Comparison of ENCODE assay signal across 10 cellular contexts in the genomic region with DNA sequence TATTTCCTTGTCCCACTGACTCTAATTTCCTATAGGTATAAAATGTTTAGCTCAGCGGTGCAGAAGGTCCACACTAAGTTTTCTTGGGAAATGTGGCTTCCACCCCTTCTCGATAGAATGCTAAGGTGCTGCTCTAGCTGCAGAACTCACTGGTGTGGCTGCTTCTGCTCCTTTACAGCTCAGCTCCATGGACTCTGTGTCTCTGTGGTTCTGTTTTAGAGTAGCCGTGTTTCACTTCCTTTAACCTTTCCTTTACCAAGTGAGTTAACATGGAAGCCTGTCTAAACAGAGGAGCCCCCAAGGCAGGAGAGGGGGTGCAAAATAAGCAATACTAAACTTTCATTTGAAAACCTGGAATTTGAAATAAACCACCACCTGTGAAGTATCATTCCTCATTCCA.
DNase-seq lines count a peak whose midpoint lies in the region; ATAC-seq and TF ChIP-seq lines count a peak whose summit lies in the region.
"Had no signal": no experiment of that assay in that cellular context is flagged by ENCODE, and none has a peak within 500 bp of the region (broad histone marks: within the 10 kb centered on the region; RNA-seq: fewer than 3 reads in every experiment).

No MANE protein-coding gene starts in this region.

- peak overlapping the region; percentile 78 to 96 (median 90) for H3K27ac Mint-ChIP-seq in immature natural killer cell
- no peak overlapping the region for H3K27ac Mint-ChIP-seq in activated naive CD4-positive, alpha-beta T cell treated with anti-CD3 and anti-CD28 coated beads, Interleukin-2, amount 50 U/mL, for 72 hours

- H3K27ac ChIP-seq in breast epithelium, result peak overlapping the region in 1 of 2 donors; percentile 22
- no peak overlapping the region for H3K27ac ChIP-seq in mammary epithelial cell (ENCODE audit: insufficient read depth, low read depth, low read length)
- H3K27ac ChIP-seq in upper lobe of left lung, result peak overlapping the region in 1 of 4 donors; percentile 4

- TF ChIP-seq POLR2A in breast epithelium (IDR thresholded peaks at IDR 0.05), result no peak
- no peak for TF ChIP-seq POLR2A in upper lobe of left lung (IDR thresholded peaks at IDR 0.05)

- peak in 1 of 2 donors; percentile 34 for ATAC-seq in upper lobe of left lung (ENCODE audit: low FRiP score in 2 of 2)
- ATAC-seq in GM18520 (IDR thresholded peaks at IDR 0.05; ENCODE audit: unreplicated experiment), result no peak
- no peak for ATAC-seq in activated naive CD4-positive, alpha-beta T cell treated with anti-CD3 and anti-CD28 coated beads, Interleukin-2, amount 50 U/mL, for 72 hours

- no peak for DNase-seq in breast epithelium (ENCODE audit: low spot score in 2 of 2)
- DNase-seq in mammary epithelial cell, result no peak
- peak; percentile 6 for DNase-seq in SKM-1 (lab: John Stamatoyannopoulos, UW; ENCODE audit: unreplicated experiment)
- no peak for DNase-seq in immature natural killer cell
- no peak for DNase-seq in upper lobe of left lung
- DNase-seq in NCI-H2107 treated with DMSO at 0.1 percent for 48 hours (lab: John Stamatoyannopoulos, UW; ENCODE audit: unreplicated experiment), result no peak
- DNase-seq in activated naive CD4-positive, alpha-beta T cell treated with anti-CD3 and anti-CD28 coated beads, Interleukin-2, amount 50 U/mL, for 72 hours (ENCODE audit: low spot score in 2 of 2), result no peak
- DNase-seq: cortex of kidney, T-helper 1 cell had no signal

- H3K4me2 ChIP-seq in mammary epithelial cell (ENCODE audit: insufficient read depth, low read depth, low read length), result no peak overlapping the region

- no peaks in the 10 kb centered on the region for H3K9me3 Mint-ChIP-seq in immature natural killer cell
- H3K9me3 Mint-ChIP-seq in activated naive CD4-positive, alpha-beta T cell treated with anti-CD3 and anti-CD28 coated beads, Interleukin-2, amount 50 U/mL, for 72 hours, result no peaks in the 10 kb centered on the region

- WGBS in mammary epithelial cell (ENCODE audit: low coverage, missing lambda C conversion rate), result 95% methylated on average over 3 of the region's 3 CpGs
- WGBS in upper lobe of left lung, 2 donors, result 49 to 61% methylated on average over 3 of the region's 3 CpGs

- no peaks in the 10 kb centered on the region for H3K79me2 ChIP-seq in mammary epithelial cell (ENCODE audit: insufficient read depth, low read length)

- H3K9me3 ChIP-seq in breast epithelium (no peaks in the 10 kb centered on the region), mammary epithelial cell (replicated peaks; ENCODE audit: insufficient read depth, low read length) (no peaks in the 10 kb centered on the region), upper lobe of left lung (no peaks in the 10 kb centered on the region)

- H4K20me1 ChIP-seq in mammary epithelial cell (ENCODE audit: insufficient read depth, low read length), result no peaks in the 10 kb centered on the region

- peak overlapping the region; percentile 88 to 97 (median 96) for H3K4me3 Mint-ChIP-seq in immature natural killer cell

- no peaks in the 10 kb centered on the region for H3K4me1 ChIP-seq in breast epithelium
- no peaks in the 10 kb centered on the region for H3K4me1 ChIP-seq in mammary epithelial cell (ENCODE audit: insufficient read depth, low read length)
- peaks cover 0 to 13% (median 5%) of the 10 kb centered on the region in 4 donors for H3K4me1 ChIP-seq in upper lobe of left lung

- peaks cover 0 to 4% (median 0%) of the 10 kb centered on the region in 3 donors for H3K36me3 Mint-ChIP-seq in immature natural killer cell
- no peaks in the 10 kb centered on the region for H3K36me3 Mint-ChIP-seq in activated naive CD4-positive, alpha-beta T cell treated with anti-CD3 and anti-CD28 coated beads, Interleukin-2, amount 50 U/mL, for 72 hours

- H3K4me1 Mint-ChIP-seq in immature natural killer cell, result peaks cover 56 to 66% of the 10 kb centered on the region in 2 donors

- no peak overlapping the region for H2AFZ ChIP-seq in mammary epithelial cell (ENCODE audit: low read depth, low read length)

- CTCF ChIA-PET in mammary epithelial cell (lab: Charles Lee; ENCODE audit: low non-redundant PET), result no interaction called here

- in situ Hi-C loops in mammary epithelial cell (cut with MboI; ENCODE audit: low sequenced_read_pairs in 2 of 2), result no loop called here

- dilution Hi-C loops in mammary epithelial cell (cut with HindIII; ENCODE audit: low sequenced_read_pairs), result no loop called here

- H3K4me3 ChIP-seq in breast epithelium, result peak overlapping the region in 2 of 3 donors; percentile 33 to 42
- H3K4me3 ChIP-seq in mammary epithelial cell (replicated peaks in 1 of 3; ENCODE audit: insufficient read depth in 1 of 3, low read depth in 2 of 3, low read length in 3 of 3), result no peak overlapping the region
- H3K4me3 ChIP-seq in upper lobe of left lung, result peak overlapping the region in 3 of 4 donors; percentile 0 to 33 (median 31)

- TF ChIP-seq CTCF in breast epithelium (IDR thresholded peaks at IDR 0.05), result no peak
- TF ChIP-seq CTCF in mammary epithelial cell (conservative IDR thresholded peaks at IDR 0.05 in 1 of 2, IDR thresholded peaks at IDR 0.05 in 1 of 2; ENCODE audit: extremely low read depth in 1 of 2, insufficient read depth in 1 of 2, low read depth in 1 of 2, low read length in 2 of 2), result no peak
- no peak for TF ChIP-seq CTCF in upper lobe of left lung (IDR thresholded peaks at IDR 0.05)

- H3K36me3 ChIP-seq in breast epithelium, result no peaks in the 10 kb centered on the region
- H3K36me3 ChIP-seq in mammary epithelial cell (ENCODE audit: insufficient read depth, low read length), result no peaks in the 10 kb centered on the region
- H3K36me3 ChIP-seq in upper lobe of left lung, result no peaks in the 10 kb centered on the region

- no peak for TF ChIP-seq EP300 in upper lobe of left lung (IDR thresholded peaks at IDR 0.05)

- H3K27me3 ChIP-seq in breast epithelium (no peaks in the 10 kb centered on the region), mammary epithelial cell (ENCODE audit: insufficient read depth, low read length) (no peaks in the 10 kb centered on the region), upper lobe of left lung (no peaks in the 10 kb centered on the region)

- intact Hi-C loops in breast epithelium (cut with DNase I; ENCODE audit: low total_unique reads), result no loop called here
- intact Hi-C loops in mammary epithelial cell (cut with micrococcal nuclease), result no loop called here

- no peak overlapping the region for H3K9ac ChIP-seq in mammary epithelial cell (ENCODE audit: insufficient read depth, low read length)

- H3K27me3 Mint-ChIP-seq in immature natural killer cell (ENCODE audit: low read depth in 3 of 3), result peaks cover 0 to 2% (median 0%) of the 10 kb centered on the region in 3 donors

- BruUV-seq in mammary epithelial cell (replicated peaks; lab: Mats Ljungman, UMichigan), result no TSS peak

Comparison
In these comparisons a context has a peak if more than half of its experiments do, and no peak if none do; other contexts are left out.
1. H3K4me3 ChIP-seq: peak in breast epithelium (2 of 3) and upper lobe of left lung (3 of 4); none in mammary epithelial cell (0 of 3).
2. H3K27ac Mint-ChIP-seq: peak in immature natural killer cell (6 of 6); none in activated naive CD4-positive, alpha-beta T cell treated with anti-CD3 and anti-CD28 coated beads, Interleukin-2, amount 50 U/mL, for 72 hours (0 of 2).